ENCODE assay signal across 16 cellular contexts in the genomic region with DNA sequence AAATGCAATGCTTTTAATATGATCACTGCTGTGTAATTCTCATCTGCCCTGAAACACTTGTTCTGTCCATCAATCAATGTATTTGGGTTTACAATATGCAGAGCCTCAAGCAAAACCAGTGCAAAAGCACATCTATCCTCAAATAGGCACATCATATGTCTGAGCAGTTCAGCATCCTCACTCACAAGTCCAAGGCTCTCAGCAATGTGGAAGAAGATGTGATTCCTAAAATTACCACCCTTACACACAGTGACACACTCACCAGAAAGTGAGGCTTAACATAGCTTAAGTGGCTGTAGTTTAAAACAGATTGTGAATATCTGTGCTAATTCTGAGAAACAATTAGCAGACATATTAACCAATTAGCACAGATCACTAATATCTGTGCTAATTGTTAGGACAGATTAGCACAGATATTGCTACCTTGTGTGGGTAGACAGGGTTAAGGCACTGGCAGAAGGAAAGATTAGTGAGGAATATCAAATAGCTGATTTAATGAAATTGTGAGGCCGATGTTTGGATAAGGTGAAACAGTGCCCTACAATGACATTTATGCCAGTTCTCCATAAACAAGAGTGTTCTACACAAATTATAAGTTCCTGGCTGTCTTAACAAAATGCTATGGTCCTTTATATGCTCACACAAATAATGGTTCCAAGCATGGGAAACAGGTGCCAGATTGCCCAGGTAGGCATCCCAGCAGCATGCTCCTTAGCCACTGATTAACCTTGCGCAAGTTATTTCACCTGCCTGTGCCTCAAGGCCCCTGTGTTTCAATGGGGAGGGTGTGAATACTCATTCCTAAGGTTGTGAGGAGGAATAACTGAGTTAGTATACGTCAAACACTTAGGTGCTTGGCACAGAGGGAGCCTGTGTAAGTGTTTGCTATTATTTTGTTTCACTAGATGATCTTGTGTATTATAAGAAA. TPM values are rescaled to one million over a fixed set of nuclear protein-coding genes. Genes with fewer than 3 reads are reported as not detected.
DNase-seq lines count a peak whose midpoint lies in the region; ATAC-seq and TF ChIP-seq lines count a peak whose summit lies in the region.
"Had no signal": no experiment of that assay in that cellular context is flagged by ENCODE, and none has a peak within 500 bp of the region (broad histone marks: within the 10 kb centered on the region; RNA-seq: fewer than 3 reads in every experiment).

No MANE protein-coding gene starts in this region.

- no peaks in the 10 kb centered on the region for H3K27me3 Mint-ChIP-seq in CD4-positive, CD25-positive, alpha-beta regulatory T cell
- H3K27me3 Mint-ChIP-seq in activated CD8-positive, alpha-beta T cell treated with anti-CD3 and anti-CD28 coated beads for 36 hours: no peaks in the 10 kb centered on the region
- H3K27me3 Mint-ChIP-seq in glutamatergic neuron (ENCODE audit: unreplicated experiment): peaks cover 12% of the 10 kb centered on the region

- TF ChIP-seq CTCF in DND-41 (IDR thresholded peaks at IDR 0.05; ENCODE audit: borderline replicate concordance, extremely low read depth, low read length, poor library complexity, severe bottlenecking): no peak
- TF ChIP-seq CTCF in activated CD8-positive, alpha-beta T cell treated with anti-CD3 and anti-CD28 coated beads for 36 hours (IDR thresholded peaks at IDR 0.05): no peak
- no peak for TF ChIP-seq CTCF in fibroblast of lung (conservative IDR thresholded peaks at IDR 0.05 in 1 of 2, IDR thresholded peaks at IDR 0.05 in 1 of 2; ENCODE audit: low read depth in 1 of 2, low read length in 2 of 2)
- TF ChIP-seq CTCF in glutamatergic neuron (IDR thresholded peaks at IDR 0.05; ENCODE audit: partially characterized antibody, unreplicated experiment): no peak

- H3K4me2 ChIP-seq in DND-41 (ENCODE audit: insufficient read depth, low read length) (peak overlapping the region; percentile 86), fibroblast of lung (ENCODE audit: extremely low read depth, insufficient read depth, low read length) (peak overlapping the region; percentile 65)
- H3K4me2 ChIP-seq: hepatocyte, smooth muscle cell had no signal

- no peak for ATAC-seq in CD4-positive, CD25-positive, alpha-beta regulatory T cell (ENCODE audit: low read depth in 2 of 2)
- ATAC-seq in DND-41 (ENCODE audit: insufficient read depth, low read depth): no peak
- ATAC-seq in activated CD8-positive, alpha-beta T cell treated with anti-CD3 and anti-CD28 coated beads for 36 hours: no peak
- ATAC-seq: left colon had no signal

- H3K36me3 Mint-ChIP-seq in CD4-positive, CD25-positive, alpha-beta regulatory T cell: no peaks in the 10 kb centered on the region
- peaks cover 88% of the 10 kb centered on the region for H3K36me3 Mint-ChIP-seq in activated CD8-positive, alpha-beta T cell treated with anti-CD3 and anti-CD28 coated beads for 36 hours (ENCODE audit: low read depth)
- H3K36me3 Mint-ChIP-seq in glutamatergic neuron (ENCODE audit: unreplicated experiment): peaks cover 6% of the 10 kb centered on the region

- DNase-seq in CD4-positive, CD25-positive, alpha-beta regulatory T cell: no peak
- DNase-seq in DND-41 (no peak), fibroblast of lung (ENCODE audit: low read depth in 2 of 2) (no peak), SIG-M5 treated with dmso at 0.1 percent for 504 hours (lab: John Stamatoyannopoulos, UW; ENCODE audit: unreplicated experiment) (no peak), glutamatergic neuron (no peak)
- peak; percentile 25 for DNase-seq in activated CD8-positive, alpha-beta T cell treated with anti-CD3 and anti-CD28 coated beads for 36 hours
- DNase-seq in effector CD8-positive, alpha-beta T cell (lab: John Stamatoyannopoulos, UW): no peak
- DNase-seq: cortex of kidney, left colon, T-helper 9 cell, thyroid gland had no signal

- peaks cover 87% of the 10 kb centered on the region for H3K79me2 ChIP-seq in DND-41 (ENCODE audit: insufficient read depth, low read length)
- H3K79me2 ChIP-seq in fibroblast of lung (ENCODE audit: control insufficient read depth, insufficient read depth, low read length): peaks cover 61% of the 10 kb centered on the region
- H3K79me2 ChIP-seq: hepatocyte, parathyroid adenoma had no signal

- peaks cover 34% of the 10 kb centered on the region for H4K20me1 ChIP-seq in DND-41 (ENCODE audit: insufficient read depth, low read length)
- H4K20me1 ChIP-seq in fibroblast of lung (ENCODE audit: control insufficient read depth, extremely low read depth, insufficient read depth, low read length): no peaks in the 10 kb centered on the region

- POLR2A ChIA-PET in activated CD8-positive, alpha-beta T cell treated with anti-CD3 and anti-CD28 coated beads for 36 hours (lab: Charles Lee): interaction anchor here (0.9 to 6.4 kb wide), 20 partner anchors 8 to 167 kb away, joined by 3 to 521 read pairs (median 7); no protein-coding TSS in a partner anchor

- peaks cover 56 to 87% (median 74%) of the 10 kb centered on the region in 4 donors for H3K4me1 Mint-ChIP-seq in CD4-positive, CD25-positive, alpha-beta regulatory T cell
- H3K4me1 Mint-ChIP-seq in activated CD8-positive, alpha-beta T cell treated with anti-CD3 and anti-CD28 coated beads for 36 hours (ENCODE audit: low read depth): peaks cover 26% of the 10 kb centered on the region
- H3K4me1 Mint-ChIP-seq in glutamatergic neuron (ENCODE audit: low read depth, unreplicated experiment): peaks cover 2% of the 10 kb centered on the region

- H3K9me3 ChIP-seq in CD4-positive, CD25-positive, alpha-beta regulatory T cell (ENCODE audit: control insufficient read depth in 2 of 2, low read length in 2 of 2): no peaks in the 10 kb centered on the region
- H3K9me3 ChIP-seq in DND-41 (ENCODE audit: insufficient read depth, low read length, severe bottlenecking) (no peaks in the 10 kb centered on the region), fibroblast of lung (ENCODE audit: control insufficient read depth, insufficient read depth, low read depth, low read length) (no peaks in the 10 kb centered on the region)
- H3K9me3 ChIP-seq: ascending aorta, esophagus muscularis mucosa, thyroid gland had no signal

- H3K36me3 ChIP-seq in CD4-positive, CD25-positive, alpha-beta regulatory T cell (ENCODE audit: control insufficient read depth, insufficient read depth, low read length): no peaks in the 10 kb centered on the region
- H3K36me3 ChIP-seq in DND-41 (ENCODE audit: insufficient read depth, low read length): peaks cover 63% of the 10 kb centered on the region
- H3K36me3 ChIP-seq in fibroblast of lung (ENCODE audit: control insufficient read depth, insufficient read depth, low read length): peaks cover 2% of the 10 kb centered on the region
- H3K36me3 ChIP-seq: ascending aorta, thyroid gland had no signal

- H2AFZ ChIP-seq in DND-41 (ENCODE audit: low read depth, low read length) (no peak overlapping the region), fibroblast of lung (ENCODE audit: low read length) (no peak overlapping the region)
- H2AFZ ChIP-seq: hepatocyte, parathyroid adenoma had no signal

- peaks cover 83% of the 10 kb centered on the region for H3K4me1 ChIP-seq in CD4-positive, CD25-positive, alpha-beta regulatory T cell (ENCODE audit: control insufficient read depth, insufficient read depth, low read length, poor library complexity, severe bottlenecking)
- peaks cover 76% of the 10 kb centered on the region for H3K4me1 ChIP-seq in DND-41 (ENCODE audit: insufficient read depth, low read length)
- H3K4me1 ChIP-seq in fibroblast of lung (ENCODE audit: control insufficient read depth, extremely low read depth, insufficient read depth, low read length): peaks cover 2% of the 10 kb centered on the region
- H3K4me1 ChIP-seq: parathyroid adenoma had no signal

- H3K27me3 ChIP-seq in CD4-positive, CD25-positive, alpha-beta regulatory T cell (ENCODE audit: control insufficient read depth, insufficient read depth, low read length): no peaks in the 10 kb centered on the region
- no peaks in the 10 kb centered on the region for H3K27me3 ChIP-seq in DND-41 (ENCODE audit: insufficient read depth, low read length, poor library complexity)
- no peaks in the 10 kb centered on the region for H3K27me3 ChIP-seq in fibroblast of lung (ENCODE audit: control insufficient read depth, insufficient read depth, low read length)
- H3K27me3 ChIP-seq: ascending aorta, esophagus muscularis mucosa, hepatocyte, thyroid gland had no signal

- peak overlapping the region; percentile 23 for H3K9ac ChIP-seq in DND-41 (ENCODE audit: low read depth, low read length)
- no peak overlapping the region for H3K9ac ChIP-seq in fibroblast of lung (ENCODE audit: insufficient read depth, low read length)
- H3K9ac ChIP-seq: parathyroid adenoma had no signal

- peak overlapping the region; percentile 87 for H3K27ac ChIP-seq in CD4-positive, CD25-positive, alpha-beta regulatory T cell (ENCODE audit: insufficient read depth, low read length, poor library complexity, severe bottlenecking)
- peak overlapping the region; percentile 34 for H3K27ac ChIP-seq in DND-41 (ENCODE audit: low read length)
- no peak overlapping the region for H3K27ac ChIP-seq in fibroblast of lung (ENCODE audit: insufficient read depth, low read length)
- H3K27ac ChIP-seq: ascending aorta, esophagus muscularis mucosa, hepatocyte, parathyroid adenoma, thyroid gland had no signal

- H3K4me3 ChIP-seq in CD4-positive, CD25-positive, alpha-beta regulatory T cell (ENCODE audit: low read depth, low read length): peak overlapping the region; percentile 93
- H3K4me3 ChIP-seq in DND-41 (ENCODE audit: low read depth in 1 of 2, low read length in 2 of 2) (peak overlapping the region in 1 of 2 experiments; percentile 25; a peak in 2 of 4 replicates), fibroblast of lung (replicated peaks in 1 of 4; ENCODE audit: control extremely low read depth in 1 of 4, insufficient read depth in 1 of 4, low read depth in 3 of 4, low read length in 4 of 4) (no peak overlapping the region)
- H3K4me3 ChIP-seq: ascending aorta, esophagus muscularis mucosa, hepatocyte, smooth muscle cell, thyroid gland had no signal

- CTCF ChIA-PET in activated CD8-positive, alpha-beta T cell treated with anti-CD3 and anti-CD28 coated beads for 36 hours (lab: Charles Lee): interaction anchor here (0.7 to 2.0 kb wide), 6 partner anchors 8 to 143 kb away, joined by 3 to 5 read pairs (median 4); no protein-coding TSS in a partner anchor

- no peaks in the 10 kb centered on the region for H3K9me3 Mint-ChIP-seq in CD4-positive, CD25-positive, alpha-beta regulatory T cell
- no peaks in the 10 kb centered on the region for H3K9me3 Mint-ChIP-seq in activated CD8-positive, alpha-beta T cell treated with anti-CD3 and anti-CD28 coated beads for 36 hours
- H3K9me3 Mint-ChIP-seq in glutamatergic neuron (ENCODE audit: unreplicated experiment): peaks cover 4% of the 10 kb centered on the region

- peak overlapping the region; percentile 49 to 95 (median 76) for H3K4me3 Mint-ChIP-seq in CD4-positive, CD25-positive, alpha-beta regulatory T cell
- peak overlapping the region; percentile 83 for H3K4me3 Mint-ChIP-seq in activated CD8-positive, alpha-beta T cell treated with anti-CD3 and anti-CD28 coated beads for 36 hours
- H3K4me3 Mint-ChIP-seq in glutamatergic neuron (ENCODE audit: unreplicated experiment): no peak overlapping the region

- H3K27ac Mint-ChIP-seq in CD4-positive, CD25-positive, alpha-beta regulatory T cell: peak overlapping the region; percentile 40 to 91 (median 85)
- H3K27ac Mint-ChIP-seq in activated CD8-positive, alpha-beta T cell treated with anti-CD3 and anti-CD28 coated beads for 36 hours: peak overlapping the region; percentile 98
- no peak overlapping the region for H3K27ac Mint-ChIP-seq in glutamatergic neuron (ENCODE audit: unreplicated experiment)

- intact Hi-C loops in activated CD8-positive, alpha-beta T cell treated with anti-CD3 and anti-CD28 coated beads for 36 hours (cut with micrococcal nuclease): loop anchor here (2.0 kb wide), 1 partner anchor 143 kb away; no protein-coding TSS in a partner anchor

RNA-seq across cellular contexts. Expression of gene MRPL39, which starts 41.7 kb away (rescaled TPM):
- 13.2 TPM for total RNA-seq in CD4-positive, CD25-positive, alpha-beta regulatory T cell
- polyA plus RNA-seq in CD4-positive, CD25-positive, alpha-beta regulatory T cell: 10 to 100 TPM; 48.4 to 58.6 (median 54.2) TPM
- 10 to 100 TPM; 67.1 to 71.0 TPM for total RNA-seq in activated CD8-positive, alpha-beta T cell treated with anti-CD3 and anti-CD28 coated beads for 36 hours
- total RNA-seq in fibroblast of lung (34.5 and 43.9 TPM in 2 replicates), glutamatergic neuron (ENCODE audit: unreplicated experiment) (26.1 TPM)
- polyA plus RNA-seq in fibroblast of lung: 30.5 and 36.3 TPM in 2 replicates
- polyA plus RNA-seq in fibroblast of lung (2012): 30.2 and 41.0 TPM in 2 replicates
- 1.5 and 1.6 TPM in 2 replicates for polyA minus RNA-seq in fibroblast of lung (ENCODE audit: low replicate concordance)
